1 cellular context compared by ENCODE assay signal in the genomic region with DNA sequence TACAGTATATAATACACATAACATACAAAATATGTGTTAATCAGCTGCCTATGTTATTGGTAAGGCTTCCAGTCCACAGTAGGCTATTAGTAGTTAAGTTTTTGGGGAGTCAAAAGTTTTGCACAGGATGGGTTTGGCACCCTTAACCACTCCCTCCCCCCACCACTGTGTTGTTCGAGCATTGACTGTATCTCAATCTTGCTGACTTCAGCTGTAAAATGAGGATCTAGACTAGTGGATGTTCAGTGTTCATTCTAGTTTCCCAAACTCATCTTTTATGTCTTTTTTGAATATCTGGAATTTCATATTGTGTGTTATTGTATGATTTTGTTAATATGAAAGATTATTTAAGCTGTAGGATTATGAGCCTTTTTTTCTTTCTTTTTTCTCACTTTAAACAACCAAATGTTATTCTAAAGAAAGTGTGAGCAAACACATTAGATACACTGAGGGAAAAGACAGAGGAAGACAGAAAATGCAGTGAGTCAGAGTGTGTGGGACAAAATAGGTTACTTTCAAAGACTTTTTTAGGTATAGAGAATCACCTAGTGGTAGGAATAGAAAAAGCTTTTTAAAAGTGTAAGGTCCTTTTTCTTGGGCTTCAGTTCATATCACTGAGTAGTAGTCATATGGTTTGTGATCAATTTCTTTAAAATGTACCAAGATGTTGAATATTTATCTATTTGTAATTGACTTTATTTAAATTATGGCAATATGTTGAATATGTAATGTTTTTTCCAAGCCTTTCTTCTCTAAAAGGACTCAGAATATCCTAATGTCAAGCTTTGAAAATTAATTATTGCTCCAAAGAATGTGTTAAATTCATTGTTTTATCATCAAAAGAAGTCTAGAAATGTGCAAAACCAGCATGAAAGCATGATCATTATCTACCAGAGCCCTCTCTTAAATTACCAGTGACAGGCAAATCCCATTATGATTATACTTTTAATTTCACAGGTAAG.
TF ChIP-seq lines count a peak whose summit lies in the region.

No MANE protein-coding gene starts in this region.

TF ChIP-seq in SK-N-SH, 30 proteins besides CTCF, POLR2A, EP300 and RAD21:
- TF ChIP-seq TEAD4 (IDR thresholded peaks at IDR 0.05; ENCODE audit: borderline replicate concordance, insufficient read depth), result no peak
- no peak for TF ChIP-seq RFX5 (IDR thresholded peaks at IDR 0.05; ENCODE audit: low read length)
- peak; percentile 77 for TF ChIP-seq SMC3 (IDR thresholded peaks at IDR 0.05; ENCODE audit: low read depth, low read length)
- TF ChIP-seq JUND (IDR thresholded peaks at IDR 0.05), result peak; percentile 36; the same call in 1 of the 2 replicates
- peak; percentile 55 for TF ChIP-seq FOSL2 (IDR thresholded peaks at IDR 0.05; ENCODE audit: borderline replicate concordance, low read depth)
TF ChIP-seq in SK-N-SH: peak in this region for 3.
